ENCODE assay signal across 21 cellular contexts in genomic region chr1:30834249-30834648, GRCh38.
DNase-seq lines count a peak whose midpoint lies in the region; ATAC-seq lines count a peak whose summit lies in the region.
"Had no signal": no experiment of that assay in that cellular context is flagged by ENCODE, and none has a peak within 500 bp of the region (broad histone marks: within the 10 kb centered on the region; RNA-seq: fewer than 3 reads in every experiment).

No MANE protein-coding gene starts in this region.

- DNase-seq in NCI-H2171 treated with DMSO at 0.1 percent for 48 hours (lab: John Stamatoyannopoulos, UW) (peak; percentile 27), NCI-H2171 (lab: John Stamatoyannopoulos, UW) (no peak), DMS53 (lab: John Stamatoyannopoulos, UW) (peak; percentile 74), NCI-H2081 (lab: John Stamatoyannopoulos, UW) (peak; percentile 13 to 45), NCI-H774 (lab: John Stamatoyannopoulos, UW) (peak; percentile 68), NCI-H1092 treated with DMSO at 0.1 percent for 48 hours (lab: John Stamatoyannopoulos, UW) (no peak), SIG-M5 treated with dmso at 0.1 percent for 504 hours (lab: John Stamatoyannopoulos, UW; ENCODE audit: unreplicated experiment) (no peak)
- DNase-seq: CD4-positive, alpha-beta T cell; H9; IMR-90; Karpas-422; MG63; NCI-H1048; NCI-H446 treated with DMSO at 0.1 percent for 48 hours; NCI-H82; PC-3; SIG-M5; T-helper 1 cell; T-helper 9 cell had no signal

- no peak for ATAC-seq in GM19328 (IDR thresholded peaks at IDR 0.05; ENCODE audit: unreplicated experiment)
- ATAC-seq: A549, PC-3 had no signal

Comparison
In these comparisons a context has a peak if more than half of its experiments do, and no peak if none do; other contexts are left out.
1. DNase-seq: peak in NCI-H2171 treated with DMSO at 0.1 percent for 48 hours (single experiment), DMS53 (single experiment), NCI-H2081 (2 of 2) and NCI-H774 (single experiment); none in NCI-H2171 (single experiment), NCI-H1092 treated with DMSO at 0.1 percent for 48 hours (single experiment) and SIG-M5 treated with dmso at 0.1 percent for 504 hours (single experiment).